8 cellular contexts compared by ENCODE assay signal in genomic region chr15:64989331-64990167, GRCh38. TPM values are rescaled to one million over a fixed set of nuclear protein-coding genes. Genes with fewer than 3 reads are reported as not detected.
DNase-seq lines count a peak whose midpoint lies in the region; ATAC-seq, FAIRE-seq and TF ChIP-seq lines count a peak whose summit lies in the region.

TSS of gene SPG21 (minus strand) at chr15:64989914. CDS start at chr15:64983569, 6,345 bp downstream.

- H3K9me3 Mint-ChIP-seq in activated T-helper 17 cell treated with anti-CD3 and anti-CD28 coated beads, Interleukin-2, amount 50 U/mL, for 72 hours: no peaks in the 10 kb centered on the region
- no peaks in the 10 kb centered on the region for H3K9me3 Mint-ChIP-seq in naive thymus-derived CD8-positive, alpha-beta T cell
- no peaks in the 10 kb centered on the region for H3K9me3 Mint-ChIP-seq in stimulated activated naive B cell treated with anti-CD40 and anti-IgM and Interleukin-4, amounts not matched to agents 10 μg/mL and 1 μg/mL and 100 μg/mL, for 72 hours

- no peaks in the 10 kb centered on the region for H3K27me3 Mint-ChIP-seq in activated T-helper 17 cell treated with anti-CD3 and anti-CD28 coated beads, Interleukin-2, amount 50 U/mL, for 72 hours
- no peaks in the 10 kb centered on the region for H3K27me3 Mint-ChIP-seq in naive thymus-derived CD8-positive, alpha-beta T cell
- no peaks in the 10 kb centered on the region for H3K27me3 Mint-ChIP-seq in stimulated activated naive B cell treated with anti-CD40 and anti-IgM and Interleukin-4, amounts not matched to agents 10 μg/mL and 1 μg/mL and 100 μg/mL, for 72 hours

- H3K4me1 Mint-ChIP-seq in activated T-helper 17 cell treated with anti-CD3 and anti-CD28 coated beads, Interleukin-2, amount 50 U/mL, for 72 hours: peaks cover 20% of the 10 kb centered on the region
- H3K4me1 Mint-ChIP-seq in naive thymus-derived CD8-positive, alpha-beta T cell: peaks cover 15 to 48% (median 46%) of the 10 kb centered on the region in 4 donors
- H3K4me1 Mint-ChIP-seq in stimulated activated naive B cell treated with anti-CD40 and anti-IgM and Interleukin-4, amounts not matched to agents 10 μg/mL and 1 μg/mL and 100 μg/mL, for 72 hours: peaks cover 29 to 54% of the 10 kb centered on the region in 2 donors

- CTCF ChIA-PET in RWPE1 (lab: Yijun Ruan, JAX): interaction anchor here (0.6 kb wide), 3 partner anchors 29 to 233 kb away, joined by 3 to 4 read pairs (median 4); no protein-coding TSS in a partner anchor

- H3K27ac Mint-ChIP-seq in activated T-helper 17 cell treated with anti-CD3 and anti-CD28 coated beads, Interleukin-2, amount 50 U/mL, for 72 hours: peak within 1 kb of the TSS; percentile 99
- peak within 1 kb of the TSS; percentile 92 to 99 (median 97) for H3K27ac Mint-ChIP-seq in naive thymus-derived CD8-positive, alpha-beta T cell
- H3K27ac Mint-ChIP-seq in stimulated activated naive B cell treated with anti-CD40 and anti-IgM and Interleukin-4, amounts not matched to agents 10 μg/mL and 1 μg/mL and 100 μg/mL, for 72 hours: peak within 1 kb of the TSS; percentile 97

- peak; percentile 65 for TF ChIP-seq POLR2A in H54 (IDR thresholded peaks at IDR 0.05; ENCODE audit: low read depth, low read length)

- H3K36me3 Mint-ChIP-seq in activated T-helper 17 cell treated with anti-CD3 and anti-CD28 coated beads, Interleukin-2, amount 50 U/mL, for 72 hours (ENCODE audit: low read depth): peaks cover 28% of the 10 kb centered on the region
- H3K36me3 Mint-ChIP-seq in naive thymus-derived CD8-positive, alpha-beta T cell: peaks cover 0 to 3% (median 0%) of the 10 kb centered on the region in 3 donors
- peaks cover 13 to 21% of the 10 kb centered on the region in 2 donors for H3K36me3 Mint-ChIP-seq in stimulated activated naive B cell treated with anti-CD40 and anti-IgM and Interleukin-4, amounts not matched to agents 10 μg/mL and 1 μg/mL and 100 μg/mL, for 72 hours

- peak; percentile 30 for FAIRE-seq in H54 (lab: Jason Lieb, UNC)

- peak within 1 kb of the TSS; percentile 80 for H3K27ac ChIP-seq in RWPE1

- DNase-seq in EL (peak; percentile 93), H54 (ENCODE audit: insufficient read length, low spot score) (peak; percentile 84), LoVo (ENCODE audit: low spot score) (peak; percentile 98), RWPE1 (ENCODE audit: low spot score) (peak; percentile 97), fibroblast of mammary gland (ENCODE audit: low read depth) (peak; percentile 88)
- peak; percentile 80 to 93 (median 88) for DNase-seq in naive thymus-derived CD8-positive, alpha-beta T cell
- DNase-seq in stimulated activated naive B cell treated with anti-CD40 and anti-IgM and Interleukin-4, amounts not matched to agents 10 μg/mL and 1 μg/mL and 100 μg/mL, for 72 hours: peak; percentile 98

- POLR2A ChIA-PET in RWPE1 (lab: Yijun Ruan, JAX; ENCODE audit: low non-redundant PET): interaction anchor here (0.5 to 0.7 kb wide), 3 partner anchors 12 to 157 kb away, joined by 3 to 6 read pairs (median 4); no protein-coding TSS in a partner anchor
- POLR2A ChIA-PET in naive thymus-derived CD8-positive, alpha-beta T cell (lab: Charles Lee): interaction anchor here (0.6 to 1.1 kb wide), 4 partner anchors 10 to 315 kb away, joined by 3 to 6 read pairs (median 3); partner anchors contain the start of gene RNU5B-1

- peak within 1 kb of the TSS; percentile 100 for H3K4me3 Mint-ChIP-seq in activated T-helper 17 cell treated with anti-CD3 and anti-CD28 coated beads, Interleukin-2, amount 50 U/mL, for 72 hours
- peak within 1 kb of the TSS; percentile 94 to 99 (median 98) for H3K4me3 Mint-ChIP-seq in naive thymus-derived CD8-positive, alpha-beta T cell
- H3K4me3 Mint-ChIP-seq in stimulated activated naive B cell treated with anti-CD40 and anti-IgM and Interleukin-4, amounts not matched to agents 10 μg/mL and 1 μg/mL and 100 μg/mL, for 72 hours: peak within 1 kb of the TSS; percentile 94 to 98

- peak; percentile 99 for ATAC-seq in activated T-helper 17 cell treated with anti-CD3 and anti-CD28 coated beads, Interleukin-2, amount 50 U/mL, for 72 hours (replicated peaks)
- peak; percentile 89 to 90 for ATAC-seq in naive thymus-derived CD8-positive, alpha-beta T cell
- ATAC-seq in stimulated activated naive B cell treated with anti-CD40 and anti-IgM and Interleukin-4, amounts not matched to agents 10 μg/mL and 1 μg/mL and 100 μg/mL, for 72 hours (replicated peaks): peak; percentile 96 to 98

- TF ChIP-seq CTCF in RWPE1 (conservative IDR thresholded peaks at IDR 0.05; ENCODE audit: low read depth): no peak
- no peak for TF ChIP-seq CTCF in fibroblast of mammary gland (conservative IDR thresholded peaks at IDR 0.05; ENCODE audit: control insufficient read depth, insufficient read depth, low read depth, low read length)

- H3K4me3 ChIP-seq in fibroblast of mammary gland (ENCODE audit: control insufficient read depth, low read depth, low read length): peak within 1 kb of the TSS; percentile 90

RNA-seq across cellular contexts. Expression of gene SPG21, which starts in this region (rescaled TPM):
- total RNA-seq in activated T-helper 17 cell treated with anti-CD3 and anti-CD28 coated beads, Interleukin-2, amount 50 U/mL, for 72 hours: 10 to 100 TPM; 65.1 to 87.7 TPM
- total RNA-seq in naive thymus-derived CD8-positive, alpha-beta T cell: 10 to 100 TPM; 55.2 to 58.2 TPM
- 100 to 1,000 TPM; 117 to 129 (median 124) TPM for polyA plus RNA-seq in naive thymus-derived CD8-positive, alpha-beta T cell

Comparison
In these comparisons a context has a peak if more than half of its experiments do, and no peak if none do; other contexts are left out.
1. Peak in every context shown above with its lines: DNase-seq, ATAC-seq, H3K4me3 ChIP-seq and H3K27ac ChIP-seq.